In genomic region chr3:31555204-31555603, GRCh38 we compare ENCODE assay signal across 22 cellular contexts. TPM values are rescaled to one million over a fixed set of nuclear protein-coding genes. Genes with fewer than 3 reads are reported as not detected.
A peak's percentile ranks its signal among the peaks of the same experiment; 100 is the strongest.
DNase-seq lines count a peak whose midpoint lies in the region; ATAC-seq, FAIRE-seq and TF ChIP-seq lines count a peak whose summit lies in the region.
"Had no signal": no experiment of that assay in that cellular context is flagged by ENCODE, and none has a peak within 500 bp of the region (broad histone marks: within the 10 kb centered on the region; RNA-seq: fewer than 3 reads in every experiment).

No MANE protein-coding gene starts in this region.

- no peak for DNase-seq in activated naive CD8-positive, alpha-beta T cell treated with anti-CD3 and anti-CD28 coated beads for 36 hours
- DNase-seq in GM19239 (ENCODE audit: insufficient read length, low spot score) (no peak), K562 (ENCODE audit: extremely low read depth in 1 of 4, low spot score in 3 of 4) (no peak), foreskin fibroblast (no peak), NCI-H2196 treated with DMSO at 0.1 percent for 48 hours (lab: John Stamatoyannopoulos, UW; ENCODE audit: unreplicated experiment) (no peak)
- DNase-seq in stimulated activated effector memory CD8-positive, alpha-beta T cell treated with anti-CD3 and anti-CD28 coated beads, Interleukin-12 subunit alpha, Interleukin-12 subunit beta, amount 100 ng/mL, for 72 hours (ENCODE audit: low spot score in 2 of 2), result no peak
- DNase-seq: BE2C; Caco-2; DND-41; KG1; NCI-H1092 treated with DMSO at 0.1 percent for 48 hours; NCI-H146; NCI-H2029; NCI-H226; NCI-H510A treated with DMSO at 0.1 percent for 48 hours; NCI-H748 treated with DMSO at 0.1 percent for 48 hours; NK-92 treated with Interleukin-12 subunit alpha and Interleukin-12 subunit beta, amount 100 ng/mL, for 24 hours; SHP77 treated with DMSO at 0.1 percent for 48 hours had no signal

- no peak for TF ChIP-seq RAD21 in K562 (CRISPR knock-in tag; conservative IDR thresholded peaks at IDR 0.05 in 1 of 2, IDR thresholded peaks at IDR 0.05 in 1 of 2)

- no peak for TF ChIP-seq POLR2A in K562 (conservative IDR thresholded peaks at IDR 0.05)

- no peaks in the 10 kb centered on the region for H3K27me3 Mint-ChIP-seq in activated naive CD8-positive, alpha-beta T cell
- no peaks in the 10 kb centered on the region for H3K27me3 Mint-ChIP-seq in activated naive CD8-positive, alpha-beta T cell treated with anti-CD3 and anti-CD28 coated beads for 36 hours

- ATAC-seq in K562, result no peak
- no peak for ATAC-seq in stimulated activated effector memory CD8-positive, alpha-beta T cell treated with anti-CD3 and anti-CD28 coated beads, Interleukin-12 subunit alpha, Interleukin-12 subunit beta, amount 100 ng/mL, for 72 hours
- ATAC-seq: GM12878 had no signal

- TF ChIP-seq CTCF in K562 (IDR thresholded peaks at IDR 0.05 in 2 of 3, conservative IDR thresholded peaks at IDR 0.05 in 1 of 3; ENCODE audit: insufficient read depth in 2 of 3, low read depth in 1 of 3, low read length in 3 of 3) (no peak), foreskin fibroblast (IDR thresholded peaks at IDR 0.05; ENCODE audit: low read depth, low read length) (no peak)

- H3K4me3 ChIP-seq in K562 (no peak overlapping the region), foreskin fibroblast (ENCODE audit: low read depth in 1 of 2, low read length in 2 of 2) (no peak overlapping the region)
- H3K4me3 ChIP-seq: GM12878 had no signal

- H3K9me3 ChIP-seq in K562 (replicated peaks; ENCODE audit: control insufficient read depth, insufficient read depth, low read depth, low read length), result no peaks in the 10 kb centered on the region; the same call in 1 of the 2 replicates
- H3K9me3 ChIP-seq: BE2C, Caco-2 had no signal

- H3K4me3 Mint-ChIP-seq in activated naive CD8-positive, alpha-beta T cell, result peak overlapping the region; percentile 28
- H3K4me3 Mint-ChIP-seq in activated naive CD8-positive, alpha-beta T cell treated with anti-CD3 and anti-CD28 coated beads for 36 hours, result no peak overlapping the region
- H3K4me3 Mint-ChIP-seq in stimulated activated effector memory CD8-positive, alpha-beta T cell treated with anti-CD3 and anti-CD28 coated beads, Interleukin-12 subunit alpha, Interleukin-12 subunit beta, amount 100 ng/mL, for 72 hours, result no peak overlapping the region

- peak overlapping the region; percentile 41 for H3K27ac Mint-ChIP-seq in activated naive CD8-positive, alpha-beta T cell
- no peak overlapping the region for H3K27ac Mint-ChIP-seq in activated naive CD8-positive, alpha-beta T cell treated with anti-CD3 and anti-CD28 coated beads for 36 hours
- H3K27ac Mint-ChIP-seq in stimulated activated effector memory CD8-positive, alpha-beta T cell treated with anti-CD3 and anti-CD28 coated beads, Interleukin-12 subunit alpha, Interleukin-12 subunit beta, amount 100 ng/mL, for 72 hours, result peak overlapping the region; percentile 11

- H2AFZ ChIP-seq in K562 (ENCODE audit: low read depth, low read length), result no peak overlapping the region

- H3K79me2 ChIP-seq in K562 (ENCODE audit: control insufficient read depth, insufficient read depth, low read length), result peaks cover 95% of the 10 kb centered on the region

- in situ Hi-C loops in K562 (cut with MboI), result no loop called here

- BruUV-seq in K562 (replicated peaks; lab: Mats Ljungman, UMichigan), result no TSS peak

- intact Hi-C loops in K562 (cut with micrococcal nuclease), result no loop called here

- no peaks in the 10 kb centered on the region for H3K27me3 ChIP-seq in K562 (ENCODE audit: control insufficient read depth in 2 of 2, insufficient read depth in 2 of 2, low read length in 2 of 2)
- H3K27me3 ChIP-seq: BE2C had no signal

- 43% methylated on average over 1 of the region's 1 CpG for WGBS in K562 (ENCODE audit: insufficient coverage, low coverage, missing lambda C conversion rate)

- FAIRE-seq in GM19239 (lab: Jason Lieb, UNC), result peak; percentile 35
- FAIRE-seq in K562 (lab: Jason Lieb, UNC), result no peak

- H4K20me1 ChIP-seq in K562 (replicated peaks; ENCODE audit: control insufficient read depth, insufficient read depth, low read length), result no peaks in the 10 kb centered on the region

- 0 out of 3 replicates have a peak, but pooled peaks cover 2% of the 10 kb centered on the region for H3K36me3 ChIP-seq in K562 (ENCODE audit: control insufficient read depth, insufficient read depth, low read length)
- H3K36me3 ChIP-seq: BE2C had no signal

- peaks cover 22% of the 10 kb centered on the region for H3K9me3 Mint-ChIP-seq in activated naive CD8-positive, alpha-beta T cell (ENCODE audit: low read depth)
- H3K9me3 Mint-ChIP-seq in activated naive CD8-positive, alpha-beta T cell treated with anti-CD3 and anti-CD28 coated beads for 36 hours, result peaks cover 38% of the 10 kb centered on the region
- H3K9me3 Mint-ChIP-seq in stimulated activated effector memory CD8-positive, alpha-beta T cell treated with anti-CD3 and anti-CD28 coated beads, Interleukin-12 subunit alpha, Interleukin-12 subunit beta, amount 100 ng/mL, for 72 hours, result peaks cover 5% of the 10 kb centered on the region

- no peak for TF ChIP-seq EP300 in K562 (IDR thresholded peaks at IDR 0.05; ENCODE audit: low read length)

- H3K9me1 ChIP-seq in K562 (ENCODE audit: control insufficient read depth, insufficient read depth, low read length), result no peaks in the 10 kb centered on the region

- CTCF ChIA-PET in K562 (lab: Yijun Ruan, JAX; ENCODE audit: low intra/inter-chr PET ratio), result no interaction called here

- peaks cover 83% of the 10 kb centered on the region for H3K4me1 Mint-ChIP-seq in activated naive CD8-positive, alpha-beta T cell (ENCODE audit: low read depth)
- H3K4me1 Mint-ChIP-seq in activated naive CD8-positive, alpha-beta T cell treated with anti-CD3 and anti-CD28 coated beads for 36 hours, result peaks cover 76% of the 10 kb centered on the region
- H3K4me1 Mint-ChIP-seq in stimulated activated effector memory CD8-positive, alpha-beta T cell treated with anti-CD3 and anti-CD28 coated beads, Interleukin-12 subunit alpha, Interleukin-12 subunit beta, amount 100 ng/mL, for 72 hours, result peaks cover 77% of the 10 kb centered on the region

- no peaks in the 10 kb centered on the region for H3K4me1 ChIP-seq in K562 (replicated peaks in 1 of 2; ENCODE audit: control insufficient read depth in 2 of 2, insufficient read depth in 2 of 2, low read length in 2 of 2)
- H3K4me1 ChIP-seq: BE2C, Caco-2 had no signal

- H3K4me2 ChIP-seq in K562 (ENCODE audit: insufficient read depth, low read length), result no peak overlapping the region

- no peak overlapping the region for H3K9ac ChIP-seq in K562 (ENCODE audit: insufficient read depth in 1 of 2, low read depth in 2 of 2, low read length in 2 of 2)

- peaks cover 23% of the 10 kb centered on the region for H3K36me3 Mint-ChIP-seq in activated naive CD8-positive, alpha-beta T cell
- peaks cover 60% of the 10 kb centered on the region for H3K36me3 Mint-ChIP-seq in activated naive CD8-positive, alpha-beta T cell treated with anti-CD3 and anti-CD28 coated beads for 36 hours
- H3K36me3 Mint-ChIP-seq in stimulated activated effector memory CD8-positive, alpha-beta T cell treated with anti-CD3 and anti-CD28 coated beads, Interleukin-12 subunit alpha, Interleukin-12 subunit beta, amount 100 ng/mL, for 72 hours, result peaks cover 14% of the 10 kb centered on the region

- POLR2A ChIA-PET in K562 (lab: Yijun Ruan, JAX), result interaction anchor here (0.5 kb wide), 1 partner anchor 22 kb away, joined by 3 read pairs; no protein-coding TSS in a partner anchor

- H3K27ac ChIP-seq in K562 (ENCODE audit: extremely low read depth, low read depth, low read length), result no peak overlapping the region
- H3K27ac ChIP-seq: HL-60, RWPE1 had no signal

TF ChIP-seq in K562, 482 proteins besides CTCF, POLR2A, EP300 and RAD21:
- TF ChIP-seq TEAD2 (tag; IDR thresholded peaks at IDR 0.05), result no peak
- TF ChIP-seq MAFG (tag; conservative IDR thresholded peaks at IDR 0.05), result 0 out of 2 replicates have a peak, but pooled peaks have one; percentile 7
- no peak for TF ChIP-seq SRSF3 (IDR thresholded peaks at IDR 0.05; ENCODE audit: insufficient read depth, low read length)
- TF ChIP-seq ZNF316 (IDR thresholded peaks at IDR 0.05), result peak; percentile 70
- peak; percentile 55; the same call in 1 of the 2 replicates for TF ChIP-seq C11orf30 (IDR thresholded peaks at IDR 0.05; ENCODE audit: low read depth)
- TF ChIP-seq ZNF354B (CRISPR knock-in tag; IDR thresholded peaks at IDR 0.05), result no peak

RNA-seq across cellular contexts. Expression of gene STT3B, which starts 22.5 kb away (rescaled TPM):
- 100 to 1,000 TPM; 113 to 115 TPM for total RNA-seq in activated naive CD8-positive, alpha-beta T cell treated with anti-CD3 and anti-CD28 coated beads for 36 hours
- total RNA-seq in K562 (2011; cell fraction: chromatin; rRNA removed; ENCODE audit: low replicate concordance), result 117 and 214 TPM in 2 replicates
- 88.2 and 95.5 TPM in 2 replicates for total RNA-seq in K562 (2011; cell fraction: nucleolus; rRNA removed)
- total RNA-seq in K562 (2011; cell fraction: nucleoplasm; rRNA removed), result 186 and 203 TPM in 2 replicates
- total RNA-seq in K562 (2014; rRNA removed) (88.0 and 111 TPM in 2 replicates), K562 (2014; rRNA removed; fragmentation: Illumina TruSeq; extraction: Trizol) (144 TPM in 2 replicates), K562 (2015; rRNA removed; fragmentation: Illumina TruSeq; extraction: Trizol) (142 and 147 TPM in 2 replicates), K562 (2021) (111 and 114 TPM in 2 replicates)
- polyA plus RNA-seq in K562 (2011; rRNA removed) (87.8 and 125 TPM in 2 replicates), K562 (2014; fragmentation: Illumina TruSeq; extraction: Trizol) (80.5 and 100 TPM in 2 replicates), K562 (2014; fragmentation: Nextera tagmentation; extraction: Ambion mirVana) (10 to 100 TPM; 22.4 to 32.8 TPM), K562 (2014; rRNA removed) (76.8 and 85.9 TPM in 2 replicates)
- polyA plus RNA-seq in K562 (2011; cell fraction: cytosol; rRNA removed), result 43.1 and 55.5 TPM in 2 replicates
- 33.7 and 45.5 TPM in 2 replicates for polyA plus RNA-seq in K562 (2011; cell fraction: nucleus; rRNA removed)
- polyA plus RNA-seq in K562 (2012), result 71.2 and 87.2 TPM in 2 replicates
- polyA minus RNA-seq in K562 (2011; rRNA and poly(A)+ RNA removed), result 169 and 173 TPM in 2 replicates
- polyA minus RNA-seq in K562 (2011; cell fraction: cytosol; rRNA and poly(A)+ RNA removed), result 50.8 and 65.5 TPM in 2 replicates
- 47.0 and 80.1 TPM in 2 replicates for polyA minus RNA-seq in K562 (2011; cell fraction: nucleus; rRNA and poly(A)+ RNA removed)
